Comparison of ENCODE assay signal across 8 cellular contexts in genomic region chr14:87992720-87993484, GRCh38. TPM values are rescaled to one million over a fixed set of nuclear protein-coding genes. Genes with fewer than 3 reads are reported as not detected.
DNase-seq lines count a peak whose midpoint lies in the region; ATAC-seq and TF ChIP-seq lines count a peak whose summit lies in the region.

TSS of gene GALC (minus strand) at chr14:87993182. CDS start at chr14:87993164, 18 bp downstream.

- TF ChIP-seq CTCF in left lung (IDR thresholded peaks at IDR 0.05): no peak

- H3K4me3 ChIP-seq in left lung: peak within 1 kb of the TSS; percentile 54 to 57

- H3K27me3 ChIP-seq in left lung: no peaks in the 10 kb centered on the region

- H3K27me3 Mint-ChIP-seq in activated CD4-positive, alpha-beta memory T cell treated with anti-CD3 and anti-CD28 coated beads, Interleukin-2, amount 10 ng/mL, durations not matched to agents 7 days and 5 days: no peaks in the 10 kb centered on the region

- peak; percentile 85 for ATAC-seq in GM18870 (IDR thresholded peaks at IDR 0.05; ENCODE audit: unreplicated experiment)
- ATAC-seq in HG03159 (IDR thresholded peaks at IDR 0.05; ENCODE audit: unreplicated experiment): peak; percentile 87
- peak; percentile 87 for ATAC-seq in left lung

- H3K36me3 ChIP-seq in left lung: no peaks in the 10 kb centered on the region

- H3K36me3 Mint-ChIP-seq in activated CD4-positive, alpha-beta memory T cell treated with anti-CD3 and anti-CD28 coated beads, Interleukin-2, amount 10 ng/mL, durations not matched to agents 7 days and 5 days (ENCODE audit: low read depth): peaks cover 3% of the 10 kb centered on the region

- peak within 1 kb of the TSS; percentile 80 for H3K4me3 Mint-ChIP-seq in activated CD4-positive, alpha-beta memory T cell treated with anti-CD3 and anti-CD28 coated beads, Interleukin-2, amount 10 ng/mL, durations not matched to agents 7 days and 5 days

- POLR2A ChIA-PET in activated CD4-positive, alpha-beta memory T cell treated with anti-CD3 and anti-CD28 coated beads, Interleukin-2, amount 10 ng/mL, durations not matched to agents 7 days and 5 days (lab: Charles Lee): interaction anchor here (0.7 to 4.9 kb wide), 18 partner anchors 9 to 175 kb away, joined by 3 to 140 read pairs (median 5); partner anchors contain the start of gene GPR65

- H3K9me3 ChIP-seq in left lung: no peaks in the 10 kb centered on the region

- peak within 1 kb of the TSS; percentile 91 for H3K27ac Mint-ChIP-seq in activated CD4-positive, alpha-beta memory T cell treated with anti-CD3 and anti-CD28 coated beads, Interleukin-2, amount 10 ng/mL, durations not matched to agents 7 days and 5 days

- in situ Hi-C loops in ACHN (cut with HindIII; ENCODE audit: low pct_ligation_motif_present, low pct_unique_long_range_greater_than_20kb, low sequenced_read_pairs): no loop called here

- peaks cover 10 to 54% of the 10 kb centered on the region in 2 donors for H3K4me1 ChIP-seq in left lung

- DNase-seq in ACHN (peak; percentile 78), NCI-H526 (lab: John Stamatoyannopoulos, UW) (peak; percentile 50 to 90), dermis microvascular lymphatic vessel endothelial cell (ENCODE audit: low read depth in 2 of 2) (peak; percentile 65 to 93), left lung (peak; percentile 97 to 99)
- peak; percentile 97 for DNase-seq in activated CD4-positive, alpha-beta memory T cell treated with anti-CD3 and anti-CD28 coated beads, Interleukin-2, amount 10 ng/mL, durations not matched to agents 7 days and 5 days
- peak; percentile 95 for DNase-seq in stimulated activated CD4-positive, alpha-beta T cell treated with anti-CD3 and anti-CD28 coated beads, Interleukin-4, amount 100 ng/mL, for 1 hour

- intact Hi-C loops in left lung (cut with DNase I): no loop called here

- H3K4me1 Mint-ChIP-seq in activated CD4-positive, alpha-beta memory T cell treated with anti-CD3 and anti-CD28 coated beads, Interleukin-2, amount 10 ng/mL, durations not matched to agents 7 days and 5 days: peaks cover 56% of the 10 kb centered on the region

- H3K27ac ChIP-seq in left lung: peak within 1 kb of the TSS; percentile 94 to 97

- CTCF ChIA-PET in activated CD4-positive, alpha-beta memory T cell treated with anti-CD3 and anti-CD28 coated beads, Interleukin-2, amount 10 ng/mL, durations not matched to agents 7 days and 5 days (lab: Charles Lee): interaction anchor here (0.7 to 3.1 kb wide), 7 partner anchors 13 to 196 kb away, joined by 3 to 28 read pairs (median 3); partner anchors contain the start of gene GPR65

- no peaks in the 10 kb centered on the region for H3K9me3 Mint-ChIP-seq in activated CD4-positive, alpha-beta memory T cell treated with anti-CD3 and anti-CD28 coated beads, Interleukin-2, amount 10 ng/mL, durations not matched to agents 7 days and 5 days

RNA-seq across cellular contexts. Expression of gene GALC, which starts in this region (rescaled TPM):
- 10 to 100 TPM; 24.3 to 27.6 TPM for total RNA-seq in activated CD4-positive, alpha-beta memory T cell treated with anti-CD3 and anti-CD28 coated beads, Interleukin-2, amount 10 ng/mL, durations not matched to agents 7 days and 5 days
- total RNA-seq in dermis microvascular lymphatic vessel endothelial cell (9.8 and 22.4 TPM in 2 replicates), left lung (10 to 100 TPM; 31.0 to 48.3 TPM)

Comparison
In these comparisons a context has a peak if more than half of its experiments do, and no peak if none do; other contexts are left out.
1. Peak in every context shown above with its lines: DNase-seq, ATAC-seq, H3K4me3 ChIP-seq and H3K27ac ChIP-seq.